Comparison of ENCODE assay signal across 15 cellular contexts in the genomic region with DNA sequence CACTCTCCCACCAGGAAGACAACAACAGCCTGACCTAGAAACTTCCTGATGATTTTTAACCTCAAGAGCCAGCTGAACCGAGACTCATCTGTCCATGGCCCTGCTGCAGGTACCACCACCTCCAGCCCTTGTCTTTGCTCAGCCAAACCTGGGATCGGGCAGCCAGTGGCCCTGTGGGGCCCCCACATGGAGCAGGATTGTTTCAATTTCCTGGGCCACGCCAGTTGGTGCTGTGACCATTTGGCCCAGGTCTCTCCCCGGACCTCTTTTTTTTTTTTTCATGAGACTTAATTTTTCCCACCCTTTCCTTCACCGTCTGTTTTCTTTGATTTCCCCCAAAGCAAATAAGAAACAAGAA. TPM values are rescaled to one million over a fixed set of nuclear protein-coding genes. Genes with fewer than 3 reads are reported as not detected.
DNase-seq lines count a peak whose midpoint lies in the region; ATAC-seq and TF ChIP-seq lines count a peak whose summit lies in the region.
"Had no signal": no experiment of that assay in that cellular context is flagged by ENCODE, and none has a peak within 500 bp of the region (broad histone marks: within the 10 kb centered on the region; RNA-seq: fewer than 3 reads in every experiment).

No MANE protein-coding gene starts in this region.

- no peak for TF ChIP-seq CTCF in endodermal cell (conservative IDR thresholded peaks at IDR 0.05)
- no peak for TF ChIP-seq CTCF in progenitor cell of endocrine pancreas (IDR thresholded peaks at IDR 0.05; ENCODE audit: unreplicated experiment)

- H3K27me3 ChIP-seq in HUES6 (ENCODE audit: control insufficient read depth, insufficient read depth, low read length), result peaks cover 98% of the 10 kb centered on the region
- H3K27me3 ChIP-seq in endodermal cell (ENCODE audit: control insufficient read depth, insufficient read depth, low read length, poor library complexity, severe bottlenecking), result peaks cover 99% of the 10 kb centered on the region

- H3K27ac Mint-ChIP-seq in endodermal cell, result no peak overlapping the region
- no peak overlapping the region for H3K27ac Mint-ChIP-seq in progenitor cell of endocrine pancreas
- H3K27ac Mint-ChIP-seq: activated naive CD8-positive, alpha-beta T cell; stimulated activated effector memory CD8-positive, alpha-beta T cell treated with anti-CD3 and anti-CD28 coated beads, Interleukin-12 subunit alpha, Interleukin-12 subunit beta, amount 100 ng/mL, for 72 hours had no signal

- H3K27me3 Mint-ChIP-seq in endodermal cell (ENCODE audit: insufficient read depth) (peaks cover 99% of the 10 kb centered on the region), progenitor cell of endocrine pancreas (peaks cover 82% of the 10 kb centered on the region)

- H3K36me3 Mint-ChIP-seq in endodermal cell (ENCODE audit: low read depth), result no peaks in the 10 kb centered on the region
- H3K36me3 Mint-ChIP-seq in progenitor cell of endocrine pancreas (ENCODE audit: insufficient read depth), result peaks cover 10% of the 10 kb centered on the region
- H3K36me3 Mint-ChIP-seq: activated naive CD8-positive, alpha-beta T cell had no signal

- DNase-seq in endodermal cell, result no peak
- DNase-seq in progenitor cell of endocrine pancreas (ENCODE audit: low spot score, unreplicated experiment), result no peak
- DNase-seq in NCI-H524 treated with DMSO at 0.1 percent for 48 hours (lab: John Stamatoyannopoulos, UW), result no peak
- DNase-seq in hepatic stellate cell (ENCODE audit: low spot score), result no peak
- DNase-seq: glutamatergic neuron; NCI-H187 treated with DMSO at 0.1 percent for 48 hours; stimulated activated CD4-positive, alpha-beta T cell treated with anti-CD3 and anti-CD28 coated beads, Interleukin-2, amount 100 ng/mL, for 24 hours had no signal

- H3K4me1 ChIP-seq in HUES6 (ENCODE audit: control insufficient read depth, insufficient read depth, low read length) (peaks cover 51% of the 10 kb centered on the region), endodermal cell (ENCODE audit: control insufficient read depth, insufficient read depth, low read length) (peaks cover 14% of the 10 kb centered on the region)
- H3K4me1 ChIP-seq: pancreas had no signal

- H3K9me3 Mint-ChIP-seq in endodermal cell, result no peaks in the 10 kb centered on the region
- H3K9me3 Mint-ChIP-seq in progenitor cell of endocrine pancreas (ENCODE audit: low read depth), result no peaks in the 10 kb centered on the region
- H3K9me3 Mint-ChIP-seq: stimulated activated effector memory CD8-positive, alpha-beta T cell treated with anti-CD3 and anti-CD28 coated beads, Interleukin-12 subunit alpha, Interleukin-12 subunit beta, amount 100 ng/mL, for 72 hours had no signal

- H3K4me3 ChIP-seq in HUES6 (ENCODE audit: low read depth, low read length), result no peak overlapping the region
- no peak overlapping the region for H3K4me3 ChIP-seq in endodermal cell (ENCODE audit: low read length)
- H3K4me3 ChIP-seq: pancreas had no signal

- H3K36me3 ChIP-seq in HUES6 (ENCODE audit: control insufficient read depth, insufficient read depth, low read length) (no peaks in the 10 kb centered on the region), endodermal cell (ENCODE audit: control insufficient read depth, insufficient read depth, low read length) (no peaks in the 10 kb centered on the region)
- H3K36me3 ChIP-seq: pancreas had no signal

- WGBS in endodermal cell (ENCODE audit: insufficient coverage in 1 of 2, insufficient read length in 1 of 2), 2 experiments, result 11 to 29% methylated on average over 3 to 5 of the region's 5 CpGs

- no peak for ATAC-seq in GM18520 (IDR thresholded peaks at IDR 0.05; ENCODE audit: unreplicated experiment)
- ATAC-seq: stimulated activated effector memory CD8-positive, alpha-beta T cell treated with anti-CD3 and anti-CD28 coated beads, Interleukin-12 subunit alpha, Interleukin-12 subunit beta, amount 100 ng/mL, for 72 hours had no signal

- H3K27ac ChIP-seq in HUES6 (ENCODE audit: low read depth, low read length), result no peak overlapping the region
- H3K27ac ChIP-seq in endodermal cell (ENCODE audit: low read depth, low read length), result peak overlapping the region; percentile 52
- H3K27ac ChIP-seq: pancreas had no signal

- H3K4me1 Mint-ChIP-seq in endodermal cell (peaks cover 16% of the 10 kb centered on the region), progenitor cell of endocrine pancreas (ENCODE audit: low read depth) (peaks cover 41% of the 10 kb centered on the region)

- no peaks in the 10 kb centered on the region for H3K9me3 ChIP-seq in HUES6 (ENCODE audit: control insufficient read depth, insufficient read depth, low read depth, low read length)
- no peaks in the 10 kb centered on the region for H3K9me3 ChIP-seq in endodermal cell (ENCODE audit: control insufficient read depth, low read length)
- H3K9me3 ChIP-seq: pancreas had no signal

- H3K9ac ChIP-seq in HUES6 (ENCODE audit: low read length) (peak overlapping the region; percentile 18), endodermal cell (ENCODE audit: extremely low read depth, low read length, poor library complexity, severe bottlenecking) (no peak overlapping the region)

- no peak overlapping the region for H3K4me3 Mint-ChIP-seq in endodermal cell
- H3K4me3 Mint-ChIP-seq in progenitor cell of endocrine pancreas (ENCODE audit: low read depth), result peak overlapping the region; percentile 31
- H3K4me3 Mint-ChIP-seq: activated naive CD8-positive, alpha-beta T cell; stimulated activated effector memory CD8-positive, alpha-beta T cell treated with anti-CD3 and anti-CD28 coated beads, Interleukin-12 subunit alpha, Interleukin-12 subunit beta, amount 100 ng/mL, for 72 hours had no signal

RNA-seq across cellular contexts. Expression of gene HOXB2, which starts 8.3 kb away (rescaled TPM):
- total RNA-seq in endodermal cell, result under 1 TPM in 1 of 2 donors, not detected in 1; 0.22 TPM
- 121 TPM for polyA plus RNA-seq in endodermal cell (2013, experiment 1 of 2)
- polyA plus RNA-seq in endodermal cell (2013, experiment 2 of 2), result 124 TPM
- 15.2 and 19.8 TPM in 2 replicates for total RNA-seq in progenitor cell of endocrine pancreas

RNA-seq across cellular contexts. Expression of gene HOXB1, which starts 22.4 kb away (rescaled TPM):
- not detected for total RNA-seq in endodermal cell
- 27.1 TPM for polyA plus RNA-seq in endodermal cell (2013, experiment 1 of 2)
- polyA plus RNA-seq in endodermal cell (2013, experiment 2 of 2), result 28.3 TPM
- 0.96 and 2.2 TPM in 2 replicates for total RNA-seq in progenitor cell of endocrine pancreas
- total RNA-seq: dermis microvascular lymphatic vessel endothelial cell, liver, pancreas had no signal
- polyA plus RNA-seq: BJ, liver, pancreas had no signal

RNA-seq across cellular contexts. Expression of gene HOXB4, which starts 25.0 kb away (rescaled TPM):
- total RNA-seq in endodermal cell, result not detected
- polyA plus RNA-seq in endodermal cell (2013, experiment 1 of 2), result 3.5 TPM
- polyA plus RNA-seq in endodermal cell (2013, experiment 2 of 2), result 3.4 TPM
- 3.4 and 6.0 TPM in 2 replicates for total RNA-seq in progenitor cell of endocrine pancreas
- polyA plus RNA-seq: BJ had no signal

RNA-seq across cellular contexts. Expression of gene HOXB3, which starts 36.9 kb away (rescaled TPM):
- total RNA-seq in endodermal cell (not detected), progenitor cell of endocrine pancreas (19.4 and 32.1 TPM in 2 replicates)
- polyA plus RNA-seq in endodermal cell (2013, experiment 1 of 2), result 36.0 TPM
- 33.5 TPM for polyA plus RNA-seq in endodermal cell (2013, experiment 2 of 2)
- polyA plus RNA-seq: BJ had no signal

RNA-seq across cellular contexts. Expression of gene HOXB5, which starts 40.4 kb away (rescaled TPM):
- not detected for total RNA-seq in endodermal cell
- polyA plus RNA-seq in endodermal cell (2013, experiment 1 of 2), result 5.3 TPM
- polyA plus RNA-seq in endodermal cell (2013, experiment 2 of 2), result 2.5 TPM
- 2.1 and 5.6 TPM in 2 replicates for total RNA-seq in progenitor cell of endocrine pancreas
- polyA plus RNA-seq: BJ had no signal

Comparison
In these comparisons a context has a peak if more than half of its experiments do, and no peak if none do; other contexts are left out.
1. RNA of gene HOXB2, which starts 8.3 kb away (total RNA-seq): 15.2 to 19.8 TPM in progenitor cell of endocrine pancreas; 0.22 TPM in endodermal cell; every median in the first group is over 10 times any median in the second.